In the genomic region with DNA sequence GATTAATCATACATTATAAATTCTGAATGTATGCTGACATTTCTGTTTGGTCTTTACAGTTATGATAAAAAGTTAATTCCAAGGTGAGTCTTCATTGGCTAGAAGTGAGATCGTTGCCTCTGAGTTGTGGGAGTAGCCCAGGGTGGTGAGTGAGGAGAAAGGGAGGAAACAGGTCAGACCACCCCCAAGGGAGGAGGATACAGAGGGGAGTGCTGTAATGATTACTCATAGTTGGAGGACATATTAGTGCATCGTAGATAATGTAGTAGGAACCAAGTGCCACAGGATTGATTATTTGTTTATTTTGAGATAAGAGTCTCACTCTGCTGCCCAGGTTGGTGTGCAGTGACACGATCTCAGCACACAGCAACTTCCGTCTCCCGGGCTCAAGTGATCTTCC, we compare ENCODE assay signal across 1 cellular context.
TF ChIP-seq lines count a peak whose summit lies in the region.

No MANE protein-coding gene starts in this region.

TF ChIP-seq in IMR-90, 13 proteins besides CTCF, POLR2A, EP300 and RAD21:
- TF ChIP-seq CHD1 (IDR thresholded peaks at IDR 0.05; ENCODE audit: low read depth, low read length): no peak
- no peak for TF ChIP-seq CEBPB (IDR thresholded peaks at IDR 0.05; ENCODE audit: low read depth, low read length)
- TF ChIP-seq SMC3 (IDR thresholded peaks at IDR 0.05; ENCODE audit: low read depth, low read length): no peak
- TF ChIP-seq, protein P1, sequence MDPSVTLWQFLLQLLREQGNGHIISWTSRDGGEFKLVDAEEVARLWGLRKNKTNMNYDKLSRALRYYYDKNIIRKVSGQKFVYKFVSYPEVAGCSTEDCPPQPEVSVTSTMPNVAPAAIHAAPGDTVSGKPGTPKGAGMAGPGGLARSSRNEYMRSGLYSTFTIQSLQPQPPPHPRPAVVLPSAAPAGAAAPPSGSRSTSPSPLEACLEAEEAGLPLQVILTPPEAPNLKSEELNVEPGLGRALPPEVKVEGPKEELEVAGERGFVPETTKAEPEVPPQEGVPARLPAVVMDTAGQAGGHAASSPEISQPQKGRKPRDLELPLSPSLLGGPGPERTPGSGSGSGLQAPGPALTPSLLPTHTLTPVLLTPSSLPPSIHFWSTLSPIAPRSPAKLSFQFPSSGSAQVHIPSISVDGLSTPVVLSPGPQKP (IDR thresholded peaks at IDR 0.05; ENCODE audit: borderline replicate concordance, low read depth, low read length): no peak
- no peak for TF ChIP-seq MXI1 (IDR thresholded peaks at IDR 0.05; ENCODE audit: borderline replicate concordance, low read depth, low read length)
- TF ChIP-seq, protein P2, sequence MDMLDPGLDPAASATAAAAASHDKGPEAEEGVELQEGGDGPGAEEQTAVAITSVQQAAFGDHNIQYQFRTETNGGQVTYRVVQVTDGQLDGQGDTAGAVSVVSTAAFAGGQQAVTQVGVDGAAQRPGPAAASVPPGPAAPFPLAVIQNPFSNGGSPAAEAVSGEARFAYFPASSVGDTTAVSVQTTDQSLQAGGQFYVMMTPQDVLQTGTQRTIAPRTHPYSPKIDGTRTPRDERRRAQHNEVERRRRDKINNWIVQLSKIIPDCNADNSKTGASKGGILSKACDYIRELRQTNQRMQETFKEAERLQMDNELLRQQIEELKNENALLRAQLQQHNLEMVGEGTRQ (IDR thresholded peaks at IDR 0.05; ENCODE audit: low read depth, low read length): no peak
- no peak for TF ChIP-seq RCOR1 (IDR thresholded peaks at IDR 0.05; ENCODE audit: insufficient replicate concordance, low read length)
- no peak for TF ChIP-seq MAFK (IDR thresholded peaks at IDR 0.05; ENCODE audit: low read depth, low read length)
- no peak for TF ChIP-seq BHLHE40 (IDR thresholded peaks at IDR 0.05; ENCODE audit: low read depth, low read length)
- TF ChIP-seq FOS (IDR thresholded peaks at IDR 0.05; ENCODE audit: low read depth, low read length): no peak
- no peak for TF ChIP-seq MAZ (IDR thresholded peaks at IDR 0.05; ENCODE audit: borderline replicate concordance, low read depth, low read length)
- no peak for TF ChIP-seq RFX5 (IDR thresholded peaks at IDR 0.05; ENCODE audit: low read depth, low read length)
- no peak for TF ChIP-seq NFE2L2 (IDR thresholded peaks at IDR 0.05; ENCODE audit: low read depth, low read length)
